Comparison of ENCODE assay signal across 1 cellular context in genomic region chr4:111991797-111992196, GRCh38.
TF ChIP-seq lines count a peak whose summit lies in the region.

No MANE protein-coding gene starts in this region.

TF ChIP-seq in H1, 55 proteins besides CTCF, POLR2A, EP300 and RAD21 (continued from another document):
- TF ChIP-seq, protein P1, sequence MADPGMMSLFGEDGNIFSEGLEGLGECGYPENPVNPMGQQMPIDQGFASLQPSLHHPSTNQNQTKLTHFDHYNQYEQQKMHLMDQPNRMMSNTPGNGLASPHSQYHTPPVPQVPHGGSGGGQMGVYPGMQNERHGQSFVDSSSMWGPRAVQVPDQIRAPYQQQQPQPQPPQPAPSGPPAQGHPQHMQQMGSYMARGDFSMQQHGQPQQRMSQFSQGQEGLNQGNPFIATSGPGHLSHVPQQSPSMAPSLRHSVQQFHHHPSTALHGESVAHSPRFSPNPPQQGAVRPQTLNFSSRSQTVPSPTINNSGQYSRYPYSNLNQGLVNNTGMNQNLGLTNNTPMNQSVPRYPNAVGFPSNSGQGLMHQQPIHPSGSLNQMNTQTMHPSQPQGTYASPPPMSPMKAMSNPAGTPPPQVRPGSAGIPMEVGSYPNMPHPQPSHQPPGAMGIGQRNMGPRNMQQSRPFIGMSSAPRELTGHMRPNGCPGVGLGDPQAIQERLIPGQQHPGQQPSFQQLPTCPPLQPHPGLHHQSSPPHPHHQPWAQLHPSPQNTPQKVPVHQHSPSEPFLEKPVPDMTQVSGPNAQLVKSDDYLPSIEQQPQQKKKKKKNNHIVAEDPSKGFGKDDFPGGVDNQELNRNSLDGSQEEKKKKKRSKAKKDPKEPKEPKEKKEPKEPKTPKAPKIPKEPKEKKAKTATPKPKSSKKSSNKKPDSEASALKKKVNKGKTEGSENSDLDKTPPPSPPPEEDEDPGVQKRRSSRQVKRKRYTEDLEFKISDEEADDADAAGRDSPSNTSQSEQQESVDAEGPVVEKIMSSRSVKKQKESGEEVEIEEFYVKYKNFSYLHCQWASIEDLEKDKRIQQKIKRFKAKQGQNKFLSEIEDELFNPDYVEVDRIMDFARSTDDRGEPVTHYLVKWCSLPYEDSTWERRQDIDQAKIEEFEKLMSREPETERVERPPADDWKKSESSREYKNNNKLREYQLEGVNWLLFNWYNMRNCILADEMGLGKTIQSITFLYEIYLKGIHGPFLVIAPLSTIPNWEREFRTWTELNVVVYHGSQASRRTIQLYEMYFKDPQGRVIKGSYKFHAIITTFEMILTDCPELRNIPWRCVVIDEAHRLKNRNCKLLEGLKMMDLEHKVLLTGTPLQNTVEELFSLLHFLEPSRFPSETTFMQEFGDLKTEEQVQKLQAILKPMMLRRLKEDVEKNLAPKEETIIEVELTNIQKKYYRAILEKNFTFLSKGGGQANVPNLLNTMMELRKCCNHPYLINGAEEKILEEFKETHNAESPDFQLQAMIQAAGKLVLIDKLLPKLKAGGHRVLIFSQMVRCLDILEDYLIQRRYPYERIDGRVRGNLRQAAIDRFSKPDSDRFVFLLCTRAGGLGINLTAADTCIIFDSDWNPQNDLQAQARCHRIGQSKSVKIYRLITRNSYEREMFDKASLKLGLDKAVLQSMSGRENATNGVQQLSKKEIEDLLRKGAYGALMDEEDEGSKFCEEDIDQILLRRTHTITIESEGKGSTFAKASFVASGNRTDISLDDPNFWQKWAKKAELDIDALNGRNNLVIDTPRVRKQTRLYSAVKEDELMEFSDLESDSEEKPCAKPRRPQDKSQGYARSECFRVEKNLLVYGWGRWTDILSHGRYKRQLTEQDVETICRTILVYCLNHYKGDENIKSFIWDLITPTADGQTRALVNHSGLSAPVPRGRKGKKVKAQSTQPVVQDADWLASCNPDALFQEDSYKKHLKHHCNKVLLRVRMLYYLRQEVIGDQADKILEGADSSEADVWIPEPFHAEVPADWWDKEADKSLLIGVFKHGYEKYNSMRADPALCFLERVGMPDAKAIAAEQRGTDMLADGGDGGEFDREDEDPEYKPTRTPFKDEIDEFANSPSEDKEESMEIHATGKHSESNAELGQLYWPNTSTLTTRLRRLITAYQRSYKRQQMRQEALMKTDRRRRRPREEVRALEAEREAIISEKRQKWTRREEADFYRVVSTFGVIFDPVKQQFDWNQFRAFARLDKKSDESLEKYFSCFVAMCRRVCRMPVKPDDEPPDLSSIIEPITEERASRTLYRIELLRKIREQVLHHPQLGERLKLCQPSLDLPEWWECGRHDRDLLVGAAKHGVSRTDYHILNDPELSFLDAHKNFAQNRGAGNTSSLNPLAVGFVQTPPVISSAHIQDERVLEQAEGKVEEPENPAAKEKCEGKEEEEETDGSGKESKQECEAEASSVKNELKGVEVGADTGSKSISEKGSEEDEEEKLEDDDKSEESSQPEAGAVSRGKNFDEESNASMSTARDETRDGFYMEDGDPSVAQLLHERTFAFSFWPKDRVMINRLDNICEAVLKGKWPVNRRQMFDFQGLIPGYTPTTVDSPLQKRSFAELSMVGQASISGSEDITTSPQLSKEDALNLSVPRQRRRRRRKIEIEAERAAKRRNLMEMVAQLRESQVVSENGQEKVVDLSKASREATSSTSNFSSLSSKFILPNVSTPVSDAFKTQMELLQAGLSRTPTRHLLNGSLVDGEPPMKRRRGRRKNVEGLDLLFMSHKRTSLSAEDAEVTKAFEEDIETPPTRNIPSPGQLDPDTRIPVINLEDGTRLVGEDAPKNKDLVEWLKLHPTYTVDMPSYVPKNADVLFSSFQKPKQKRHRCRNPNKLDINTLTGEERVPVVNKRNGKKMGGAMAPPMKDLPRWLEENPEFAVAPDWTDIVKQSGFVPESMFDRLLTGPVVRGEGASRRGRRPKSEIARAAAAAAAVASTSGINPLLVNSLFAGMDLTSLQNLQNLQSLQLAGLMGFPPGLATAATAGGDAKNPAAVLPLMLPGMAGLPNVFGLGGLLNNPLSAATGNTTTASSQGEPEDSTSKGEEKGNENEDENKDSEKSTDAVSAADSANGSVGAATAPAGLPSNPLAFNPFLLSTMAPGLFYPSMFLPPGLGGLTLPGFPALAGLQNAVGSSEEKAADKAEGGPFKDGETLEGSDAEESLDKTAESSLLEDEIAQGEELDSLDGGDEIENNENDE (IDR thresholded peaks at IDR 0.05; ENCODE audit: insufficient replicate concordance, low read length), result no peak
- TF ChIP-seq KDM5A (IDR thresholded peaks at IDR 0.05; ENCODE audit: low read length), result no peak
- no peak for TF ChIP-seq CTBP2 (IDR thresholded peaks at IDR 0.05; ENCODE audit: borderline replicate concordance, insufficient read depth, insufficient read length, low read length)
- TF ChIP-seq, protein P2, sequence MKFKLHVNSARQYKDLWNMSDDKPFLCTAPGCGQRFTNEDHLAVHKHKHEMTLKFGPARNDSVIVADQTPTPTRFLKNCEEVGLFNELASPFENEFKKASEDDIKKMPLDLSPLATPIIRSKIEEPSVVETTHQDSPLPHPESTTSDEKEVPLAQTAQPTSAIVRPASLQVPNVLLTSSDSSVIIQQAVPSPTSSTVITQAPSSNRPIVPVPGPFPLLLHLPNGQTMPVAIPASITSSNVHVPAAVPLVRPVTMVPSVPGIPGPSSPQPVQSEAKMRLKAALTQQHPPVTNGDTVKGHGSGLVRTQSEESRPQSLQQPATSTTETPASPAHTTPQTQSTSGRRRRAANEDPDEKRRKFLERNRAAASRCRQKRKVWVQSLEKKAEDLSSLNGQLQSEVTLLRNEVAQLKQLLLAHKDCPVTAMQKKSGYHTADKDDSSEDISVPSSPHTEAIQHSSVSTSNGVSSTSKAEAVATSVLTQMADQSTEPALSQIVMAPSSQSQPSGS (IDR thresholded peaks at IDR 0.05; ENCODE audit: low read length), result no peak
- TF ChIP-seq RFX5 (IDR thresholded peaks at IDR 0.05; ENCODE audit: borderline replicate concordance, low read depth, low read length), result no peak
- TF ChIP-seq CBX8 (IDR thresholded peaks at IDR 0.05; ENCODE audit: borderline replicate concordance, low read depth, low read length), result no peak
- TF ChIP-seq SP4 (IDR thresholded peaks at IDR 0.05; ENCODE audit: low read length), result no peak
- no peak for TF ChIP-seq EGR1 (IDR thresholded peaks at IDR 0.05; ENCODE audit: borderline replicate concordance, low read depth, low read length)
- TF ChIP-seq TAF1 (IDR thresholded peaks at IDR 0.05; ENCODE audit: low read depth, low read length), result no peak
- no peak for TF ChIP-seq RNF2 (IDR thresholded peaks at IDR 0.05; ENCODE audit: borderline replicate concordance, low read depth, low read length, missing control alignments, poor library complexity, severe bottlenecking)
- TF ChIP-seq NRF1 (IDR thresholded peaks at IDR 0.05; ENCODE audit: low read depth, low read length), result no peak
